In genomic region chr11:63768232-63769043, GRCh38 we compare ENCODE assay signal across 8 cellular contexts. TPM values are rescaled to one million over a fixed set of nuclear protein-coding genes. Genes with fewer than 3 reads are reported as not detected.
DNase-seq lines count a peak whose midpoint lies in the region; ATAC-seq and TF ChIP-seq lines count a peak whose summit lies in the region.

Gene ZFTA (minus strand): TSS chr11:63768775. CDS start chr11:63768622, 153 bp downstream.

- ATAC-seq in GM19395 (IDR thresholded peaks at IDR 0.05; ENCODE audit: unreplicated experiment) (peak; percentile 56), SK-N-SH treated with all-trans-retinoic acid at 6 μM for 48 hours (peak; percentile 33), heart left ventricle (peak in 3 of 4 donors; percentile 39 to 49 (median 44))

- peaks cover 2% of the 10 kb centered on the region for H3K36me3 Mint-ChIP-seq in IgD-negative memory B cell

- H3K9me3 Mint-ChIP-seq in IgD-negative memory B cell: no peaks in the 10 kb centered on the region

- H3K9me3 ChIP-seq in adipocyte (ENCODE audit: control insufficient read depth, low read length): no peaks in the 10 kb centered on the region
- H3K9me3 ChIP-seq in heart left ventricle: no peaks in the 10 kb centered on the region

- POLR2A ChIA-PET in BJ (lab: Charles Lee): interaction anchor here (0.8 kb wide), 1 partner anchor 1015 kb away, joined by 3 read pairs; the partner anchor contains the start of gene ZBTB3

- no peak for TF ChIP-seq POLR2A in heart left ventricle (IDR thresholded peaks at IDR 0.05)

- peak within 1 kb of the TSS; percentile 94 for H3K9ac ChIP-seq in adipocyte (ENCODE audit: low read length)

- H3K27ac ChIP-seq in heart left ventricle: peak within 1 kb of the TSS; percentile 72 to 91 (median 86)

- 0 to 1% (median 1%) methylated on average over 27 to 114 of the region's 114 CpGs; no CpG with 5 or more reads in 1 of the 4 donors for WGBS in heart left ventricle, 4 donors

- no peaks in the 10 kb centered on the region for H3K27me3 ChIP-seq in BJ (ENCODE audit: control insufficient read depth, insufficient read depth, low read length)
- H3K27me3 ChIP-seq in adipocyte (replicated peaks; ENCODE audit: control insufficient read depth, insufficient read depth, low read length): no peaks in the 10 kb centered on the region
- peaks cover 0 to 10% (median 0%) of the 10 kb centered on the region in 9 donors for H3K27me3 ChIP-seq in heart left ventricle

- H3K36me3 ChIP-seq in BJ (ENCODE audit: control insufficient read depth, insufficient read depth, low read length): peaks cover 5% of the 10 kb centered on the region; the same call in 1 of the 2 replicates
- H3K36me3 ChIP-seq in adipocyte (ENCODE audit: control insufficient read depth, insufficient read depth, low read length, severe bottlenecking): no peaks in the 10 kb centered on the region
- H3K36me3 ChIP-seq in heart left ventricle: peaks cover 0 to 4% (median 0%) of the 10 kb centered on the region in 9 donors

- peak within 1 kb of the TSS; percentile 88 to 99 (median 94) for H3K4me3 Mint-ChIP-seq in IgD-negative memory B cell

- H3K27me3 Mint-ChIP-seq in IgD-negative memory B cell: peaks cover 2% of the 10 kb centered on the region

- H3K4me3 ChIP-seq in BJ (ENCODE audit: low read depth, low read length) (peak within 1 kb of the TSS; percentile 68), adipocyte (ENCODE audit: low read length) (peak within 1 kb of the TSS; percentile 96), heart left ventricle (peak within 1 kb of the TSS; percentile 62 to 99 (median 88))

- H3K27ac Mint-ChIP-seq in IgD-negative memory B cell: peak within 1 kb of the TSS; percentile 59 to 90 (median 88)

- CTCF ChIA-PET in BJ (lab: Yijun Ruan, JAX): interaction anchor here (0.5 to 2.9 kb wide), 24 partner anchors 11 to 395 kb away, joined by 3 to 20 read pairs (median 4); partner anchors contain the start of gene RCOR2

- intact Hi-C loops in heart left ventricle (cut with DNase I) (loop anchor here (1.0 to 10.0 kb wide), 10 partner anchors 44 to 376 kb away; partner anchors contain the start of genes SPINDOC (in 9 of the 10) and MARK2 (in 1 of the 10)), posterior vena cava (cut with DNase I) (no loop called here)

- peaks cover 46% of the 10 kb centered on the region for H3K4me1 ChIP-seq in adipocyte (ENCODE audit: control insufficient read depth, insufficient read depth, low read length)
- H3K4me1 ChIP-seq in heart left ventricle: peaks cover 0 to 39% (median 21%) of the 10 kb centered on the region in 12 donors

- DNase-seq in BJ (ENCODE audit: low read depth) (no peak), adipocyte (ENCODE audit: low read depth) (peak; percentile 86), heart left ventricle (peak; percentile 72 to 85 (median 76)), posterior vena cava (ENCODE audit: low spot score) (peak; percentile 86), OCI-M2 (lab: John Stamatoyannopoulos, UW; ENCODE audit: unreplicated experiment) (no peak)

- H3K4me1 Mint-ChIP-seq in IgD-negative memory B cell: peaks cover 1 to 9% (median 5%) of the 10 kb centered on the region in 3 donors

- TF ChIP-seq CTCF in BJ (IDR thresholded peaks at IDR 0.05; ENCODE audit: insufficient read depth, low read depth, low read length) (0 out of 2 replicates have a peak, but pooled peaks have one; percentile 11), heart left ventricle (IDR thresholded peaks at IDR 0.05) (peak in 11 of 12 donors; percentile 9 to 96 (median 65))

TF ChIP-seq in SK-N-SH treated with all-trans-retinoic acid at 6 μM for 48 hours, 23 proteins besides CTCF, POLR2A, EP300 and RAD21 (continues in another document):
- TF ChIP-seq ZNF70 (CRISPR knock-in tag; IDR thresholded peaks at IDR 0.05) (no peak), CSDC2 (CRISPR knock-in tag; IDR thresholded peaks at IDR 0.05) (no peak), PPARA (CRISPR knock-in tag; IDR thresholded peaks at IDR 0.05; ENCODE audit: borderline replicate concordance) (no peak), ESRRG (CRISPR knock-in tag; IDR thresholded peaks at IDR 0.05) (no peak), CSRNP3 (CRISPR knock-in tag; IDR thresholded peaks at IDR 0.05) (no peak), GLIS3 (CRISPR knock-in tag; IDR thresholded peaks at IDR 0.05) (no peak), ZNF565 (CRISPR knock-in tag; conservative IDR thresholded peaks at IDR 0.05; ENCODE audit: low read depth) (no peak), OSR1 (CRISPR knock-in tag; IDR thresholded peaks at IDR 0.05) (no peak), CREB5 (CRISPR knock-in tag; IDR thresholded peaks at IDR 0.05; ENCODE audit: low read depth) (no peak), TSHZ2 (CRISPR knock-in tag; IDR thresholded peaks at IDR 0.05) (no peak), POU6F1 (CRISPR knock-in tag; IDR thresholded peaks at IDR 0.05; ENCODE audit: borderline replicate concordance, low read depth) (no peak), ZNF8 (CRISPR knock-in tag; IDR thresholded peaks at IDR 0.05) (no peak), TCF4 (CRISPR knock-in tag; IDR thresholded peaks at IDR 0.05; ENCODE audit: borderline replicate concordance) (no peak), SNAI2 (CRISPR knock-in tag; IDR thresholded peaks at IDR 0.05) (no peak), ZFP30 (CRISPR knock-in tag; IDR thresholded peaks at IDR 0.05) (no peak)

RNA-seq across cellular contexts. Expression of gene ZFTA, which starts in this region (rescaled TPM):
- polyA plus RNA-seq in BJ (2011; rRNA removed) (4.7 and 5.8 TPM in 2 replicates), IgD-negative memory B cell (0.39 TPM), heart left ventricle (1 to 10 TPM; 4.6 to 6.3 TPM)
- 4.2 TPM in 2 replicates for polyA minus RNA-seq in BJ (2011; rRNA and poly(A)+ RNA removed)
- total RNA-seq in heart left ventricle (10 to 100 TPM in 5 of 9 donors, 1 to 10 TPM in 4; 8.1 to 17.9 (median 10.6) TPM), posterior vena cava (10 to 100 TPM; 13.0 to 21.8 TPM)

Comparison
In these comparisons a context has a peak if more than half of its experiments do, and no peak if none do; other contexts are left out.
1. DNase-seq: peak in adipocyte (single experiment), heart left ventricle (5 of 5) and posterior vena cava (single experiment); none in BJ (single experiment) and OCI-M2 (single experiment).
2. intact Hi-C loops: an anchor here in heart left ventricle (1.0 to 10.0 kb wide); none called in posterior vena cava.
3. Peak in every context shown above with its lines, with median percentiles within 50 percentile points of each other: H3K4me3 ChIP-seq and ATAC-seq.